Comparison of ENCODE assay signal across 9 cellular contexts in genomic region chr15:70950953-70951352, GRCh38. TPM values are rescaled to one million over a fixed set of nuclear protein-coding genes. Genes with fewer than 3 reads are reported as not detected.
"Had no signal": no experiment of that assay in that cellular context is flagged by ENCODE, and none has a peak within 500 bp of the region (broad histone marks: within the 10 kb centered on the region; RNA-seq: fewer than 3 reads in every experiment).

No MANE protein-coding gene starts in this region.

- H3K27ac Mint-ChIP-seq: IgD-negative memory B cell had no signal

- H3K4me3 ChIP-seq: K562 had no signal

- ATAC-seq: HepG2, K562 had no signal

- DNase-seq: IMR-90, KBM-7, KG1 had no signal

- H3K36me3 Mint-ChIP-seq: IgD-negative memory B cell had no signal

- H3K4me2 ChIP-seq: KMS-11 had no signal

- H3K4me3 Mint-ChIP-seq: IgD-negative memory B cell had no signal

- FAIRE-seq: HepG2, HTR-8/SVneo, K562 had no signal

- H3K4me1 Mint-ChIP-seq: IgD-negative memory B cell had no signal

- H3K27ac ChIP-seq: HL-60, KMS-11 had no signal

RNA-seq across cellular contexts. Expression of gene LRRC49, which starts 58.3 kb away (rescaled TPM):
- total RNA-seq: K562 had no signal
- polyA plus RNA-seq: IgD-negative memory B cell had no signal
